ENCODE assay signal across 23 cellular contexts in the genomic region with DNA sequence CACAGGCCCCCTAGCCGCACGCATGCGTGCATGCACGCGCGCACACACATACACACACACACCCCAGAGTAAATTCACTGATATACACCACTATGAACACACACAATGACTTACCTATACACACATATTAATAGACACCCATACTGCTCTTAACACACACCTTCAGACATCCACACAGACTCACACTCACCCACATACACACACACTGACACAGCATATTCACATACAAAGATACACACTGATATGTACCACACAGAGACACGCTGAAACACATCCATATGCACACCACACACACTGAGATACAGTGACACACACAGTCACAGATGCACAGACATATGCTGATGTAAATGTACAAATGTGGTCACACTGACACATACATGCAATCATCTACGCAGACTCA. TPM values are rescaled to one million over a fixed set of nuclear protein-coding genes. Genes with fewer than 3 reads are reported as not detected.
"Had no signal": no experiment of that assay in that cellular context is flagged by ENCODE, and none has a peak within 500 bp of the region (broad histone marks: within the 10 kb centered on the region; RNA-seq: fewer than 3 reads in every experiment).

No MANE protein-coding gene starts in this region.

- H3K4me3 ChIP-seq: breast epithelium, colonic mucosa, gastrocnemius medialis, lower lobe of right lung, spleen, upper lobe of left lung had no signal

- FAIRE-seq: TTC549 had no signal

- H3K27ac ChIP-seq: breast epithelium, colonic mucosa, gastrocnemius medialis, lower lobe of right lung, upper lobe of left lung, WERI-Rb-1 had no signal

- H3K4me1 ChIP-seq: breast epithelium, colonic mucosa, gastrocnemius medialis, lower lobe of right lung, spleen had no signal

- H3K4me3 Mint-ChIP-seq: activated CD4-positive, alpha-beta memory T cell treated with anti-CD3 and anti-CD28 coated beads, Interleukin-2, amount 10 ng/mL, durations not matched to agents 7 days and 5 days; activated CD4-positive, alpha-beta T cell treated with anti-CD3 and anti-CD28 coated beads, Interleukin-2, amount 10 ng/mL, durations not matched to agents 7 days and 5 days; activated naive CD4-positive, alpha-beta T cell treated with anti-CD3 and anti-CD28 coated beads, Interleukin-2, amount 50 U/mL, for 24 hours; activated naive CD8-positive, alpha-beta T cell treated with anti-CD3 and anti-CD28 coated beads, Interleukin-2, amount 50 U/mL, for 24 hours; activated T-cell treated with anti-CD3 and anti-CD28 coated beads, Interleukin-2, amount 50 U/mL, for 4 hours; natural killer cell had no signal

- H3K27me3 Mint-ChIP-seq: activated CD4-positive, alpha-beta memory T cell treated with anti-CD3 and anti-CD28 coated beads, Interleukin-2, amount 10 ng/mL, durations not matched to agents 7 days and 5 days; activated CD4-positive, alpha-beta T cell treated with anti-CD3 and anti-CD28 coated beads, Interleukin-2, amount 10 ng/mL, durations not matched to agents 7 days and 5 days; activated naive CD4-positive, alpha-beta T cell treated with anti-CD3 and anti-CD28 coated beads, Interleukin-2, amount 50 U/mL, for 24 hours; activated naive CD8-positive, alpha-beta T cell treated with anti-CD3 and anti-CD28 coated beads, Interleukin-2, amount 50 U/mL, for 24 hours had no signal

- DNase-seq: activated CD4-positive, alpha-beta memory T cell treated with anti-CD3 and anti-CD28 coated beads, Interleukin-2, amount 10 ng/mL, durations not matched to agents 7 days and 5 days; activated CD4-positive, alpha-beta T cell treated with anti-CD3 and anti-CD28 coated beads, Interleukin-2, amount 10 ng/mL, durations not matched to agents 7 days and 5 days; activated CD4-positive, CD25-positive, alpha-beta regulatory T cell treated with anti-CD3 and anti-CD28 coated beads, Interleukin-2, amount 50 U/mL, for 72 hours; activated naive CD8-positive, alpha-beta T cell treated with anti-CD3 and anti-CD28 coated beads, Interleukin-2, amount 50 U/mL, for 24 hours; activated T-cell treated with anti-CD3 and anti-CD28 coated beads, Interleukin-2, amount 50 U/mL, for 4 hours; colonic mucosa; effector memory CD4-positive, alpha-beta T cell; erythroblast; gastrocnemius medialis; lower lobe of right lung; mesendoderm; natural killer cell; right cardiac atrium; spleen; stimulated activated naive CD4-positive, alpha-beta T cell treated with Interleukin-2 at 50 U/mL for 16 hours; T-helper 9 cell; WERI-Rb-1 had no signal

- H3K36me3 Mint-ChIP-seq: activated naive CD4-positive, alpha-beta T cell treated with anti-CD3 and anti-CD28 coated beads, Interleukin-2, amount 50 U/mL, for 24 hours; natural killer cell had no signal

- H3K36me3 ChIP-seq: breast epithelium, colonic mucosa, gastrocnemius medialis, lower lobe of right lung, spleen, upper lobe of left lung, WERI-Rb-1 had no signal

- H3K9me3 ChIP-seq: breast epithelium, colonic mucosa, gastrocnemius medialis, lower lobe of right lung, spleen, upper lobe of left lung had no signal

- H3K9me3 Mint-ChIP-seq: activated CD4-positive, alpha-beta memory T cell treated with anti-CD3 and anti-CD28 coated beads, Interleukin-2, amount 10 ng/mL, durations not matched to agents 7 days and 5 days; activated CD4-positive, alpha-beta T cell treated with anti-CD3 and anti-CD28 coated beads, Interleukin-2, amount 10 ng/mL, durations not matched to agents 7 days and 5 days; activated naive CD4-positive, alpha-beta T cell treated with anti-CD3 and anti-CD28 coated beads, Interleukin-2, amount 50 U/mL, for 24 hours; activated naive CD8-positive, alpha-beta T cell treated with anti-CD3 and anti-CD28 coated beads, Interleukin-2, amount 50 U/mL, for 24 hours; activated T-cell treated with anti-CD3 and anti-CD28 coated beads, Interleukin-2, amount 50 U/mL, for 4 hours; activated T-helper 2 cell treated with anti-CD3 and anti-CD28 coated beads, Interferon-gamma antibody, Interleukin-2, Interleukin-4, amounts not matched to agents 10 μg/mL and 5 μg/mL and 100 μg/mL, durations not matched to agents 14 hours and 24 hours and 36 hours; natural killer cell had no signal

- H3K27ac Mint-ChIP-seq: activated CD4-positive, alpha-beta memory T cell treated with anti-CD3 and anti-CD28 coated beads, Interleukin-2, amount 10 ng/mL, durations not matched to agents 7 days and 5 days; activated CD4-positive, alpha-beta T cell treated with anti-CD3 and anti-CD28 coated beads, Interleukin-2, amount 10 ng/mL, durations not matched to agents 7 days and 5 days; activated naive CD4-positive, alpha-beta T cell treated with anti-CD3 and anti-CD28 coated beads, Interleukin-2, amount 50 U/mL, for 24 hours; activated naive CD8-positive, alpha-beta T cell treated with anti-CD3 and anti-CD28 coated beads, Interleukin-2, amount 50 U/mL, for 24 hours; activated T-helper 2 cell treated with anti-CD3 and anti-CD28 coated beads, Interferon-gamma antibody, Interleukin-2, Interleukin-4, amounts not matched to agents 10 μg/mL and 5 μg/mL and 100 μg/mL, durations not matched to agents 14 hours and 24 hours and 36 hours; natural killer cell had no signal

- H3K4me1 Mint-ChIP-seq: activated CD4-positive, alpha-beta memory T cell treated with anti-CD3 and anti-CD28 coated beads, Interleukin-2, amount 10 ng/mL, durations not matched to agents 7 days and 5 days; activated CD4-positive, alpha-beta T cell treated with anti-CD3 and anti-CD28 coated beads, Interleukin-2, amount 10 ng/mL, durations not matched to agents 7 days and 5 days; activated naive CD4-positive, alpha-beta T cell treated with anti-CD3 and anti-CD28 coated beads, Interleukin-2, amount 50 U/mL, for 24 hours; activated naive CD8-positive, alpha-beta T cell treated with anti-CD3 and anti-CD28 coated beads, Interleukin-2, amount 50 U/mL, for 24 hours; natural killer cell had no signal

RNA-seq across cellular contexts. Expression of a gene that starts 5.6 kb away (rescaled TPM):
- total RNA-seq: T-helper 1 cell treated with Interleukin-12 subunit alpha and Interleukin-12 subunit beta and Interleukin-4 antibody, amounts not matched to agents 30 ng/mL and 1 ng/mL, for 36 hours had no signal
